Comparison of ENCODE assay signal across 27 cellular contexts in genomic region chr1:115712911-115713609, GRCh38. TPM values are rescaled to one million over a fixed set of nuclear protein-coding genes. Genes with fewer than 3 reads are reported as not detected.
A peak's percentile ranks its signal among the peaks of the same experiment; 100 is the strongest.
DNase-seq lines count a peak whose midpoint lies in the region; ATAC-seq and TF ChIP-seq lines count a peak whose summit lies in the region.
"Had no signal": no experiment of that assay in that cellular context is flagged by ENCODE, and none has a peak within 500 bp of the region (broad histone marks: within the 10 kb centered on the region; RNA-seq: fewer than 3 reads in every experiment).

No MANE protein-coding gene starts in this region.

- H3K4me3 ChIP-seq in heart right ventricle (no peak overlapping the region), right atrium auricular region (no peak overlapping the region), body of pancreas (no peak overlapping the region)
- H3K4me3 ChIP-seq: ascending aorta; BLaER1 treated with 17β-estradiol and CSF1 and Interleukin-3, amounts not matched to agents 10 nM and 100 nM; MG63; spleen; upper lobe of right lung had no signal

- TF ChIP-seq POLR2A in body of pancreas (IDR thresholded peaks at IDR 0.05): no peak

- H3K36me3 ChIP-seq in heart right ventricle: peaks cover 0 to 27% (median 0%) of the 10 kb centered on the region in 9 donors
- peaks cover 7% of the 10 kb centered on the region for H3K36me3 ChIP-seq in right atrium auricular region
- H3K36me3 ChIP-seq in body of pancreas (replicated peaks in 1 of 2; ENCODE audit: insufficient read depth in 1 of 2, low read depth in 2 of 2): no peaks in the 10 kb centered on the region
- H3K36me3 ChIP-seq: ascending aorta; BLaER1 treated with 17β-estradiol and CSF1 and Interleukin-3, amounts not matched to agents 10 nM and 100 nM; MG63; spleen; upper lobe of right lung had no signal

- intact Hi-C loops in heart right ventricle (cut with DNase I) (loop anchor here in 2 of 10 donors (5.0 kb wide), 2 partner anchors 49 to 54 kb away; partner anchors contain the start of gene CASQ2 (in 1 of the 2)), body of pancreas (cut with DNase I) (no loop called here)

- WGBS in heart right ventricle, 2 donors: 70 to 75% methylated on average over 10 of the region's 10 CpGs
- WGBS in body of pancreas, 2 donors: 73 to 79% methylated on average over 10 of the region's 10 CpGs

- no peak for DNase-seq in heart right ventricle
- no peak for DNase-seq in right atrium auricular region (ENCODE audit: low spot score)
- no peak for DNase-seq in body of pancreas
- no peak for DNase-seq in mesothelial cell of epicardium (ENCODE audit: low spot score in 2 of 2, unreplicated experiment in 2 of 2)
- no peak for DNase-seq in stimulated activated CD4-positive, alpha-beta T cell treated with anti-CD3 and anti-CD28 coated beads, Interleukin-2, amount 100 ng/mL, for 48 hours
- no peak for DNase-seq in HuH-7 (ENCODE audit: low spot score)
- DNase-seq in inferior parietal cortex (ENCODE audit: extremely low spot score): no peak
- no peak for DNase-seq in activated naive CD4-positive, alpha-beta T cell (lab: John Stamatoyannopoulos, UW)
- DNase-seq: activated CD4-positive, alpha-beta T cell treated with anti-CD3 and anti-CD28 coated beads for 4 hours; activated T-cell treated with anti-CD3 and anti-CD28 coated beads, Interleukin-2, amount 50 U/mL, for 72 hours; hippocampal formation; kidney; MG63; NCI-H1417 treated with DMSO at 0.1 percent for 48 hours; NCI-H524 treated with DMSO at 0.1 percent for 48 hours; SHP77; spleen; stimulated activated CD4-positive, alpha-beta T cell treated with anti-CD3 and anti-CD28 coated beads, Interleukin-4, amount 100 ng/mL, for 4 hours; T-cell; upper lobe of right lung had no signal

- TF ChIP-seq CTCF in heart right ventricle (IDR thresholded peaks at IDR 0.05): no peak
- TF ChIP-seq CTCF in right atrium auricular region (IDR thresholded peaks at IDR 0.05): no peak
- no peak for TF ChIP-seq CTCF in body of pancreas (IDR thresholded peaks at IDR 0.05)
- TF ChIP-seq CTCF in mesothelial cell of epicardium (IDR thresholded peaks at IDR 0.05; ENCODE audit: unreplicated experiment): no peak

- H3K4me1 ChIP-seq in heart right ventricle (peaks cover 0 to 38% (median 9%) of the 10 kb centered on the region in 9 donors), right atrium auricular region (peaks cover 0 to 5% of the 10 kb centered on the region in 2 donors), body of pancreas (peaks cover 16% of the 10 kb centered on the region)
- H3K4me1 ChIP-seq: ascending aorta; BLaER1 treated with 17β-estradiol and CSF1 and Interleukin-3, amounts not matched to agents 10 nM and 100 nM; spleen; upper lobe of right lung had no signal

- peaks cover 57% of the 10 kb centered on the region for H3K4me1 Mint-ChIP-seq in mesothelial cell of epicardium
- H3K4me1 Mint-ChIP-seq: central memory CD8-positive, alpha-beta T cell; T-cell had no signal

- peaks cover 5% of the 10 kb centered on the region for H3K9me3 Mint-ChIP-seq in mesothelial cell of epicardium
- H3K9me3 Mint-ChIP-seq: activated T-cell treated with anti-CD3 and anti-CD28 coated beads, Interleukin-2, amount 50 U/mL, for 72 hours; central memory CD8-positive, alpha-beta T cell; T-cell had no signal

- H3K4me3 Mint-ChIP-seq in mesothelial cell of epicardium: no peak overlapping the region
- H3K4me3 Mint-ChIP-seq: activated naive CD8-positive, alpha-beta T cell; activated T-cell treated with anti-CD3 and anti-CD28 coated beads, Interleukin-2, amount 50 U/mL, for 72 hours; central memory CD8-positive, alpha-beta T cell; T-cell had no signal

- no peaks in the 10 kb centered on the region for H3K9me3 ChIP-seq in heart right ventricle
- H3K9me3 ChIP-seq in right atrium auricular region: no peaks in the 10 kb centered on the region
- no peaks in the 10 kb centered on the region for H3K9me3 ChIP-seq in body of pancreas
- H3K9me3 ChIP-seq: ascending aorta; BLaER1 treated with 17β-estradiol and CSF1 and Interleukin-3, amounts not matched to agents 10 nM and 100 nM; MG63; spleen; upper lobe of right lung had no signal

- H3K27ac ChIP-seq in heart right ventricle (peak overlapping the region in 1 of 10 donors; percentile 10), right atrium auricular region (no peak overlapping the region), body of pancreas (peak overlapping the region in 3 of 4 donors; percentile 53 to 74 (median 68))
- H3K27ac ChIP-seq: ascending aorta; BLaER1 treated with 17β-estradiol and CSF1 and Interleukin-3, amounts not matched to agents 10 nM and 100 nM; spleen; upper lobe of right lung had no signal

- no peaks in the 10 kb centered on the region for H3K27me3 Mint-ChIP-seq in mesothelial cell of epicardium (ENCODE audit: low read depth)

- H3K27ac Mint-ChIP-seq in mesothelial cell of epicardium: peak overlapping the region; percentile 22
- H3K27ac Mint-ChIP-seq: activated naive CD8-positive, alpha-beta T cell; activated T-cell treated with anti-CD3 and anti-CD28 coated beads, Interleukin-2, amount 50 U/mL, for 72 hours; T-cell had no signal

- H3K27me3 ChIP-seq in heart right ventricle (no peaks in the 10 kb centered on the region), right atrium auricular region (no peaks in the 10 kb centered on the region), body of pancreas (no peaks in the 10 kb centered on the region)
- H3K27me3 ChIP-seq: ascending aorta; BLaER1 treated with 17β-estradiol and CSF1 and Interleukin-3, amounts not matched to agents 10 nM and 100 nM; upper lobe of right lung had no signal

- H3K36me3 Mint-ChIP-seq in mesothelial cell of epicardium: no peaks in the 10 kb centered on the region
- H3K36me3 Mint-ChIP-seq: activated naive CD8-positive, alpha-beta T cell; T-cell had no signal

- ATAC-seq in heart right ventricle: peak in 6 of 8 donors; percentile 17 to 39 (median 23)
- ATAC-seq in body of pancreas: no peak
- ATAC-seq: activated T-cell treated with anti-CD3 and anti-CD28 coated beads, Interleukin-2, amount 50 U/mL, for 72 hours; T-cell; upper lobe of right lung had no signal

RNA-seq across cellular contexts. Expression of gene CASQ2, which starts 55.5 kb away (rescaled TPM):
- total RNA-seq in heart right ventricle (1,000 to 10,000 TPM in 8 of 10 donors, 100 to 1,000 TPM in 2; 863 to 1,698 (median 1,199) TPM), right atrium auricular region (1,000 to 10,000 TPM in 1 of 2 donors, 100 to 1,000 TPM in 1; 673 to 1,066 TPM), body of pancreas (under 1 TPM in 1 of 2 donors, not detected in 1; 0.26 TPM), mesothelial cell of epicardium (0.09 to 0.24 TPM (median 0.13 TPM) in 3 replicates)
- polyA plus RNA-seq in heart right ventricle: 100 to 1,000 TPM; 443 to 484 TPM
- total RNA-seq: activated T-cell treated with anti-CD3 and anti-CD28 coated beads, Interleukin-2, amount 50 U/mL, for 72 hours; dermis microvascular lymphatic vessel endothelial cell; lung microvascular endothelial cell; renal cortical epithelial cell; T-cell had no signal

Comparison
In these comparisons a context has a peak if more than half of its experiments do, and no peak if none do; other contexts are left out.
1. H3K27ac ChIP-seq: peak in body of pancreas (3 of 4); none in right atrium auricular region (0 of 2).
2. RNA of gene CASQ2, which starts 55.5 kb away (total RNA-seq): 863 to 1,698 TPM in heart right ventricle and 673 to 1,066 TPM in right atrium auricular region; 0.26 TPM in body of pancreas and 0.09 to 0.24 TPM in mesothelial cell of epicardium; every median in the first group is over 100 times any median in the second.